3 cellular contexts compared by ENCODE assay signal in genomic region chr2:124824441-124824840, GRCh38.
"Had no signal": no experiment of that assay in that cellular context is flagged by ENCODE, and none has a peak within 500 bp of the region (broad histone marks: within the 10 kb centered on the region; RNA-seq: fewer than 3 reads in every experiment).

No MANE protein-coding gene starts in this region.

- DNase-seq: IMR-90, KBM-7 had no signal

- H3K27ac Mint-ChIP-seq: IgD-negative memory B cell had no signal

- H3K4me3 Mint-ChIP-seq: IgD-negative memory B cell had no signal

- H3K27me3 Mint-ChIP-seq: IgD-negative memory B cell had no signal

- H3K4me1 Mint-ChIP-seq: IgD-negative memory B cell had no signal
